Comparison of ENCODE assay signal across 8 cellular contexts in genomic region chr14:91202234-91202974, GRCh38. TPM values are rescaled to one million over a fixed set of nuclear protein-coding genes. Genes with fewer than 3 reads are reported as not detected.
DNase-seq lines count a peak whose midpoint lies in the region; ATAC-seq and TF ChIP-seq lines count a peak whose summit lies in the region.

No MANE protein-coding gene starts in this region.

- H3K36me3 Mint-ChIP-seq in T-cell = peaks cover 59% of the 10 kb centered on the region

- peaks cover 18 to 45% (median 25%) of the 10 kb centered on the region in 3 donors for H3K4me1 Mint-ChIP-seq in T-cell

- H3K9me3 ChIP-seq in esophagus squamous epithelium (peaks cover 0 to 18% (median 13%) of the 10 kb centered on the region in 3 donors), trophoblast cell (ENCODE audit: insufficient read depth, low read depth, low read length) (peaks cover 6% of the 10 kb centered on the region)

- H3K9ac ChIP-seq in trophoblast cell (ENCODE audit: low read length) = no peak overlapping the region

- peaks cover 0 to 95% (median 12%) of the 10 kb centered on the region in 3 donors for H3K36me3 ChIP-seq in esophagus squamous epithelium
- no peaks in the 10 kb centered on the region for H3K36me3 ChIP-seq in trophoblast cell (ENCODE audit: control insufficient read depth in 1 of 2, insufficient read depth in 2 of 2, low read length in 2 of 2)

- DNase-seq in EH (ENCODE audit: low read depth) (peak; percentile 14), T-cell (no peak), esophagus squamous epithelium (lab: John Stamatoyannopoulos, UW) (no peak), trophoblast cell (no peak), kidney glomerular epithelial cell (lab: John Stamatoyannopoulos, UW) (no peak), NCI-H187 treated with DMSO at 0.1 percent for 48 hours (lab: John Stamatoyannopoulos, UW) (no peak)

- intact Hi-C loops in esophagus squamous epithelium (cut with DNase I) = no loop called here

- H3K9me3 Mint-ChIP-seq in T-cell = no peaks in the 10 kb centered on the region

- TF ChIP-seq POLR2A in esophagus squamous epithelium (IDR thresholded peaks at IDR 0.05) = no peak

- no peak overlapping the region for H3K4ac ChIP-seq in trophoblast cell (ENCODE audit: low read depth, low read length)

- H4K12ac ChIP-seq in trophoblast cell (ENCODE audit: low read depth, low read length) = no peak overlapping the region

- H3K4me3 ChIP-seq in esophagus squamous epithelium (no peak overlapping the region), trophoblast cell (ENCODE audit: low read depth, low read length) (no peak overlapping the region)

- no peak overlapping the region for H3K23ac ChIP-seq in trophoblast cell (ENCODE audit: low read length)

- H3K27ac Mint-ChIP-seq in T-cell = peak overlapping the region; percentile 80 to 91

- ATAC-seq in T-cell (replicated peaks in 1 of 4) (peak in 1 of 4 experiments; percentile 24), HG03521 (IDR thresholded peaks at IDR 0.05; ENCODE audit: unreplicated experiment) (no peak), GM18520 (IDR thresholded peaks at IDR 0.05; ENCODE audit: unreplicated experiment) (no peak)

- no peaks in the 10 kb centered on the region for H3K79me1 ChIP-seq in trophoblast cell (ENCODE audit: low read length)

- no peaks in the 10 kb centered on the region for H3K79me2 ChIP-seq in trophoblast cell (ENCODE audit: control insufficient read depth, insufficient read depth, low read length, poor library complexity)

- no peak overlapping the region for H2BK5ac ChIP-seq in trophoblast cell (ENCODE audit: low read depth, low read length, poor library complexity)

- CTCF ChIA-PET in T-cell (lab: Charles Lee) = no interaction called here

- H4K8ac ChIP-seq in trophoblast cell (ENCODE audit: low read depth, low read length) = no peak overlapping the region

- peak overlapping the region; percentile 45 to 76 (median 61) for H3K27ac ChIP-seq in esophagus squamous epithelium
- H3K27ac ChIP-seq in trophoblast cell (ENCODE audit: low read depth, low read length) = no peak overlapping the region

- no peak overlapping the region for H2AK5ac ChIP-seq in trophoblast cell (ENCODE audit: low read length)

- 59 to 73% methylated on average over 10 to 14 of the region's 15 CpGs for whole genome bisulfite sequencing in esophagus squamous epithelium, 2 donors
- WGBS in trophoblast cell (ENCODE audit: extremely low coverage, insufficient coverage, insufficient read length) = no CpG with 5 or more reads among the region's 15 CpGs

- H3K4me1 ChIP-seq in esophagus squamous epithelium (peaks cover 0 to 35% (median 27%) of the 10 kb centered on the region in 3 donors), trophoblast cell (ENCODE audit: control insufficient read depth in 1 of 2, insufficient read depth in 2 of 2, low read length in 2 of 2) (peaks cover 6 to 8% of the 10 kb centered on the region in 2 experiments)

- no peak overlapping the region for H3K18ac ChIP-seq in trophoblast cell (ENCODE audit: low read length)

- H3K27me3 Mint-ChIP-seq in T-cell = no peaks in the 10 kb centered on the region

- no peak overlapping the region for H2BK12ac ChIP-seq in trophoblast cell (ENCODE audit: low read length)

- POLR2A ChIA-PET in T-cell (lab: Charles Lee) = no interaction called here

- peak overlapping the region; percentile 25 for H4K91ac ChIP-seq in trophoblast cell (ENCODE audit: low read depth, low read length)

- no peak overlapping the region for H3K14ac ChIP-seq in trophoblast cell (ENCODE audit: low read length)

- H3K27me3 ChIP-seq in esophagus squamous epithelium (no peaks in the 10 kb centered on the region), trophoblast cell (ENCODE audit: insufficient read depth, low read length) (no peaks in the 10 kb centered on the region)

- no peak overlapping the region for H2BK120ac ChIP-seq in trophoblast cell (ENCODE audit: insufficient read depth, low read length, poor library complexity)

- H3K4me3 Mint-ChIP-seq in T-cell = peak overlapping the region in 1 of 3 donors; percentile 53

- TF ChIP-seq CTCF in esophagus squamous epithelium (IDR thresholded peaks at IDR 0.05) = no peak

- H2AFZ ChIP-seq in trophoblast cell (ENCODE audit: insufficient read depth, low read length, poor library complexity) = no peak overlapping the region

- no peak overlapping the region for H3K4me2 ChIP-seq in trophoblast cell (ENCODE audit: low read length)

RNA-seq across cellular contexts. Expression of gene GPR68, which starts 42.1 kb away (rescaled TPM):
- 10 to 100 TPM in 3 of 5 donors, 1 to 10 TPM in 2; 3.0 to 16.4 (median 10.0) TPM for total RNA-seq in T-cell
- 10 to 100 TPM in 2 of 4 donors, 1 to 10 TPM in 2; 4.0 to 17.5 (median 10.2) TPM for total RNA-seq in esophagus squamous epithelium
- 1.4 TPM in 2 replicates for polyA plus RNA-seq in trophoblast cell (2013)
